Comparison of ENCODE assay signal across 10 cellular contexts in genomic region chr15:80159811-80160569, GRCh38. TPM values are rescaled to one million over a fixed set of nuclear protein-coding genes. Genes with fewer than 3 reads are reported as not detected.
A peak's percentile ranks its signal among the peaks of the same experiment; 100 is the strongest.
DNase-seq lines count a peak whose midpoint lies in the region; ATAC-seq and TF ChIP-seq lines count a peak whose summit lies in the region.
"Had no signal": no experiment of that assay in that cellular context is flagged by ENCODE, and none has a peak within 500 bp of the region (broad histone marks: within the 10 kb centered on the region; RNA-seq: fewer than 3 reads in every experiment).

No MANE protein-coding gene starts in this region.

- peaks cover 35% of the 10 kb centered on the region for H3K4me1 Mint-ChIP-seq in HFFc6 (ENCODE audit: low read depth)
- H3K4me1 Mint-ChIP-seq in activated naive CD8-positive, alpha-beta T cell treated with anti-CD3 and anti-CD28 coated beads for 36 hours: peaks cover 21% of the 10 kb centered on the region

- peaks cover 14 to 45% (median 35%) of the 10 kb centered on the region in 11 experiments; a peak in 21 of 22 replicates for H3K36me3 ChIP-seq in BLaER1 treated with 17β-estradiol and CSF1 and Interleukin-3, amounts not matched to agents 10 nM and 100 nM
- peaks cover 15% of the 10 kb centered on the region for H3K36me3 ChIP-seq in mesodermal cell (ENCODE audit: control insufficient read depth, insufficient read depth, low read length)

- peaks cover 49 to 83% (median 65%) of the 10 kb centered on the region in 10 experiments for H3K4me1 ChIP-seq in BLaER1 treated with 17β-estradiol and CSF1 and Interleukin-3, amounts not matched to agents 10 nM and 100 nM
- H3K4me1 ChIP-seq in mesodermal cell (ENCODE audit: control insufficient read depth, insufficient read depth, low read length, poor library complexity, severe bottlenecking): peaks cover 28% of the 10 kb centered on the region

- peak overlapping the region in 10 of 11 experiments; percentile 74 to 93 (median 86); a peak in 19 of 22 replicates for H3K27ac ChIP-seq in BLaER1 treated with 17β-estradiol and CSF1 and Interleukin-3, amounts not matched to agents 10 nM and 100 nM
- H3K27ac ChIP-seq in mesodermal cell (ENCODE audit: low read depth, low read length, severe bottlenecking): peak overlapping the region; percentile 78

- H3K27me3 ChIP-seq in BLaER1 treated with 17β-estradiol and CSF1 and Interleukin-3, amounts not matched to agents 10 nM and 100 nM: no peaks in the 10 kb centered on the region
- H3K27me3 ChIP-seq: body of pancreas had no signal

- H3K36me3 Mint-ChIP-seq in HFFc6 (ENCODE audit: low read depth): peaks cover 63% of the 10 kb centered on the region
- peaks cover 50% of the 10 kb centered on the region for H3K36me3 Mint-ChIP-seq in activated naive CD8-positive, alpha-beta T cell treated with anti-CD3 and anti-CD28 coated beads for 36 hours

- DNase-seq in HFFc6 (peak; percentile 8), SHP77 (lab: John Stamatoyannopoulos, UW) (no peak)
- peak; percentile 20 for DNase-seq in activated naive CD8-positive, alpha-beta T cell treated with anti-CD3 and anti-CD28 coated beads for 36 hours

- 0 out of 2 replicates have a peak, but pooled peaks cover 2% of the 10 kb centered on the region for H3K27me3 Mint-ChIP-seq in HFFc6 (ENCODE audit: insufficient read depth)
- no peaks in the 10 kb centered on the region for H3K27me3 Mint-ChIP-seq in activated naive CD8-positive, alpha-beta T cell treated with anti-CD3 and anti-CD28 coated beads for 36 hours

- H3K9me3 ChIP-seq in BLaER1 treated with 17β-estradiol and CSF1 and Interleukin-3, amounts not matched to agents 10 nM and 100 nM (replicated peaks in 1 of 11): no peaks in the 10 kb centered on the region; a peak in 1 of 22 replicates
- no peaks in the 10 kb centered on the region for H3K9me3 ChIP-seq in mesodermal cell (ENCODE audit: control insufficient read depth, low read length)
- H3K9me3 ChIP-seq: body of pancreas had no signal

- peak overlapping the region; percentile 63 to 93 (median 81) for H3K4me2 ChIP-seq in BLaER1 treated with 17β-estradiol and CSF1 and Interleukin-3, amounts not matched to agents 10 nM and 100 nM

- no peak for TF ChIP-seq CTCF in HFFc6 (IDR thresholded peaks at IDR 0.05)

- no peak overlapping the region for H3K4me3 ChIP-seq in BLaER1 treated with 17β-estradiol and CSF1 and Interleukin-3, amounts not matched to agents 10 nM and 100 nM
- no peak overlapping the region for H3K4me3 ChIP-seq in mesodermal cell (ENCODE audit: extremely low read depth, insufficient read depth, low read length, poor library complexity, severe bottlenecking)
- H3K4me3 ChIP-seq: body of pancreas, skin epidermis had no signal

- peak overlapping the region; percentile 96 for H3K27ac Mint-ChIP-seq in HFFc6
- peak overlapping the region; percentile 66 for H3K27ac Mint-ChIP-seq in activated naive CD8-positive, alpha-beta T cell treated with anti-CD3 and anti-CD28 coated beads for 36 hours

- H3K9ac ChIP-seq in BLaER1 treated with 17β-estradiol and CSF1 and Interleukin-3, amounts not matched to agents 10 nM and 100 nM: peak overlapping the region in 8 of 11 experiments; percentile 23 to 75 (median 66); a peak in 13 of 22 replicates

- no peaks in the 10 kb centered on the region for H4K20me1 ChIP-seq in BLaER1 treated with 17β-estradiol and CSF1 and Interleukin-3, amounts not matched to agents 10 nM and 100 nM

- ATAC-seq in HG03175 (IDR thresholded peaks at IDR 0.05; ENCODE audit: unreplicated experiment): no peak
- no peak for ATAC-seq in HG03196 (IDR thresholded peaks at IDR 0.05; ENCODE audit: unreplicated experiment)
- ATAC-seq in GM21390 (IDR thresholded peaks at IDR 0.05; ENCODE audit: unreplicated experiment): no peak

- 95 to 96% methylated on average over 8 to 9 of the region's 12 CpGs for whole genome bisulfite sequencing in mesodermal cell (ENCODE audit: insufficient coverage in 2 of 2), 2 experiments

- no peaks in the 10 kb centered on the region for H3K9me3 Mint-ChIP-seq in HFFc6
- no peaks in the 10 kb centered on the region for H3K9me3 Mint-ChIP-seq in activated naive CD8-positive, alpha-beta T cell treated with anti-CD3 and anti-CD28 coated beads for 36 hours

- peak overlapping the region; percentile 53 for H3K4me3 Mint-ChIP-seq in HFFc6
- H3K4me3 Mint-ChIP-seq in activated naive CD8-positive, alpha-beta T cell treated with anti-CD3 and anti-CD28 coated beads for 36 hours: no peak overlapping the region

RNA-seq across cellular contexts. Expression of gene FAH, which starts 7.2 kb away (rescaled TPM):
- 10 to 100 TPM; 51.1 to 75.4 (median 61.1) TPM for total RNA-seq in HFFc6 (2021; fragmentation: NEBNext Ultra II Directional; extraction: Animal tissue kit (Norgen Biotek cat#: 25700))
- 10 to 100 TPM; 45.0 to 49.0 TPM for total RNA-seq in activated naive CD8-positive, alpha-beta T cell treated with anti-CD3 and anti-CD28 coated beads for 36 hours
- 22.1 TPM for polyA plus RNA-seq in mesodermal cell (2013, experiment 1 of 2)
- polyA plus RNA-seq in mesodermal cell (2013, experiment 2 of 2): 26.9 TPM

Comparison
In these comparisons a context has a peak if more than half of its experiments do, and no peak if none do; other contexts are left out.
1. DNase-seq: peak in HFFc6 (single experiment) and activated naive CD8-positive, alpha-beta T cell treated with anti-CD3 and anti-CD28 coated beads for 36 hours (single experiment); none in SHP77 (0 of 2).